8 cellular contexts compared by ENCODE assay signal in genomic region chr4:86961605-86962295, GRCh38. TPM values are rescaled to one million over a fixed set of nuclear protein-coding genes. Genes with fewer than 3 reads are reported as not detected.
A peak's percentile ranks its signal among the peaks of the same experiment; 100 is the strongest.
DNase-seq lines count a peak whose midpoint lies in the region; ATAC-seq and TF ChIP-seq lines count a peak whose summit lies in the region.

No MANE protein-coding gene starts in this region.

- H4K20me1 ChIP-seq in OCI-LY3 (ENCODE audit: insufficient read depth, low read length): peaks cover 22% of the 10 kb centered on the region

- no peaks in the 10 kb centered on the region; the same call in 1 of the 2 replicates for H3K27me3 ChIP-seq in OCI-LY3 (ENCODE audit: low read depth, low read length)

- peaks cover 10% of the 10 kb centered on the region for H3K36me3 ChIP-seq in OCI-LY3 (replicated peaks; ENCODE audit: low read depth, low read length)

- peaks cover 15% of the 10 kb centered on the region for H3K79me2 ChIP-seq in OCI-LY3 (ENCODE audit: low read length)

- H3K4me1 ChIP-seq in OCI-LY3 (ENCODE audit: low read length): peaks cover 78% of the 10 kb centered on the region

- no peak for TF ChIP-seq CTCF in OCI-LY3 (IDR thresholded peaks at IDR 0.05; ENCODE audit: low read depth, low read length)

- H3K4me2 ChIP-seq in OCI-LY3 (ENCODE audit: low read length): peak overlapping the region; percentile 92

- peak; percentile 81 for ATAC-seq in GM19438 (IDR thresholded peaks at IDR 0.05; ENCODE audit: low read depth, unreplicated experiment)
- ATAC-seq in HG03378 (IDR thresholded peaks at IDR 0.05; ENCODE audit: unreplicated experiment): peak; percentile 94
- peak; percentile 65 for ATAC-seq in stimulated activated naive CD8-positive, alpha-beta T cell treated with anti-CD3 and anti-CD28 coated beads, Interleukin-15, Interleukin-2, amounts not matched to agents 100 U/mL and 50 U/mL, for 24 hours

- peak; percentile 57 for TF ChIP-seq POLR2A in erythroblast (IDR thresholded peaks at IDR 0.05; ENCODE audit: low read length)

- H3K27ac ChIP-seq in OCI-LY3 (ENCODE audit: low read length): peak overlapping the region; percentile 77

- H2AFZ ChIP-seq in OCI-LY3 (ENCODE audit: low read depth, low read length): no peak overlapping the region

- H3K9ac ChIP-seq in OCI-LY3 (ENCODE audit: low read length): peak overlapping the region; percentile 53

- H3K4me3 ChIP-seq in OCI-LY3 (ENCODE audit: low read length): peak overlapping the region; percentile 64

- DNase-seq in Daoy (ENCODE audit: low read depth) (peak; percentile 64), erythroblast (lab: John Stamatoyannopoulos, UW) (peak; percentile 69 to 86), pons (ENCODE audit: low spot score) (no peak), NCI-H748 (lab: John Stamatoyannopoulos, UW; ENCODE audit: unreplicated experiment) (no peak)
- DNase-seq in stimulated activated naive CD8-positive, alpha-beta T cell treated with anti-CD3 and anti-CD28 coated beads, Interleukin-15, Interleukin-2, amounts not matched to agents 100 U/mL and 50 U/mL, for 24 hours: no peak

- no peaks in the 10 kb centered on the region for H3K9me3 ChIP-seq in OCI-LY3 (ENCODE audit: insufficient read depth, low read length)

RNA-seq across cellular contexts. Expression of gene AFF1, which starts 26.9 kb away (rescaled TPM):
- 3.6 and 4.5 TPM in 2 replicates for total RNA-seq in Daoy (2014; rRNA removed; shearing (Covaris generic))

Comparison
In these comparisons a context has a peak if more than half of its experiments do, and no peak if none do; other contexts are left out.
1. DNase-seq: peak in Daoy (single experiment) and erythroblast (2 of 2); none in stimulated activated naive CD8-positive, alpha-beta T cell treated with anti-CD3 and anti-CD28 coated beads, Interleukin-15, Interleukin-2, amounts not matched to agents 100 U/mL and 50 U/mL, for 24 hours (single experiment), pons (single experiment) and NCI-H748 (single experiment).
2. Peak in every context shown above with its lines, with median percentiles within 50 percentile points of each other: ATAC-seq.